Comparison of ENCODE assay signal across 11 cellular contexts in the genomic region with DNA sequence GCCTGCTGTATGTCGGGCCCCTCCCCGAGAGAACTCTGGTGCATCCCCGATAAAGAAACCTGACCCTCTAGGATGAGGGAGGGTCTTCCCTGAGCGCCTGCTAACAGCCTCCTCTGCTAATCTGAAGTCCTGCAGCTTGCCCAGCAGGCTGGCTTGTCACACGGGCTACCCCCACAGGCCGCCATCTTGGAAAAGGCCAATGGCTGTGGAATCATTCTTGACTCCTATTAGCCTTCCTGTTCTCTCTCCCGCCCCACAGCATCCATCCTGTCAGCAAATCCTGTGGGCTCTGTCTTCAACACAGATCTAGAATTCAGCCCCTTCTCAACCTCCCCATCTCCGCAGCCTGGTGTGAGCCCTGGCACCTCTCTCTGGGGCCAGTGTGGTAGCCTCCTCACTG. TPM values are rescaled to one million over a fixed set of nuclear protein-coding genes. Genes with fewer than 3 reads are reported as not detected.
DNase-seq lines count a peak whose midpoint lies in the region; ATAC-seq, FAIRE-seq and TF ChIP-seq lines count a peak whose summit lies in the region.
"Had no signal": no experiment of that assay in that cellular context is flagged by ENCODE, and none has a peak within 500 bp of the region (broad histone marks: within the 10 kb centered on the region; RNA-seq: fewer than 3 reads in every experiment).

No MANE protein-coding gene starts in this region.

- TF ChIP-seq EP300 in H1 (IDR thresholded peaks at IDR 0.05; ENCODE audit: borderline replicate concordance in 1 of 2, low read depth in 2 of 2, low read length in 2 of 2): no peak

- H4K91ac ChIP-seq in H1 (replicated peaks; ENCODE audit: insufficient read length, low read length): peak overlapping the region; percentile 12

- no peak overlapping the region for H2BK120ac ChIP-seq in H1 (replicated peaks; ENCODE audit: low read depth, low read length)

- H3K23ac ChIP-seq in H1 (ENCODE audit: insufficient read length): no peak overlapping the region

- no peak overlapping the region for H2BK15ac ChIP-seq in H1 (ENCODE audit: low read length)

- no peaks in the 10 kb centered on the region for H3K27me3 ChIP-seq in BLaER1 treated with 17β-estradiol and CSF1 and Interleukin-3, amounts not matched to agents 10 nM and 100 nM
- H3K27me3 ChIP-seq in PC-9 (ENCODE audit: insufficient read depth, low read depth): no peaks in the 10 kb centered on the region
- no peaks in the 10 kb centered on the region for H3K27me3 ChIP-seq in H1 (replicated peaks in 1 of 4; ENCODE audit: control insufficient read depth in 3 of 4, extremely low read depth in 1 of 4, insufficient read depth in 3 of 4, low read length in 3 of 4)
- H3K27me3 ChIP-seq in pancreas: no peaks in the 10 kb centered on the region

- H2BK5ac ChIP-seq in H1 (ENCODE audit: low read depth, low read length): peak overlapping the region; percentile 95; the same call in 1 of the 2 replicates

- H3K23me2 ChIP-seq in H1 (ENCODE audit: low read depth, low read length): no peaks in the 10 kb centered on the region

- CTCF ChIA-PET in PC-9 (lab: Charles Lee) (no interaction called here), H1 (lab: Charles Lee; ENCODE audit: partially characterized antibody) (interaction anchor here (0.6 to 1.7 kb wide), 4 partner anchors 18 to 146 kb away, joined by 3 to 7 read pairs (median 4); no protein-coding TSS in a partner anchor)

- no peaks in the 10 kb centered on the region for H3K9me3 ChIP-seq in BLaER1 treated with 17β-estradiol and CSF1 and Interleukin-3, amounts not matched to agents 10 nM and 100 nM (replicated peaks in 1 of 11)
- no peaks in the 10 kb centered on the region for H3K9me3 ChIP-seq in PC-9 (ENCODE audit: insufficient read depth, low read depth)
- no peaks in the 10 kb centered on the region for H3K9me3 ChIP-seq in H1 (ENCODE audit: insufficient read depth in 2 of 2, low read depth in 1 of 2, low read length in 1 of 2)
- H3K9me3 ChIP-seq in pancreas: no peaks in the 10 kb centered on the region

- no peak for TF ChIP-seq CTCF in PC-9 (conservative IDR thresholded peaks at IDR 0.05)
- TF ChIP-seq CTCF in H1 (IDR thresholded peaks at IDR 0.05; ENCODE audit: control extremely low read depth in 1 of 3, insufficient read depth in 1 of 3, low read depth in 1 of 3, low read length in 3 of 3): no peak
- no peak for TF ChIP-seq CTCF in pancreas (IDR thresholded peaks at IDR 0.05)

- peak overlapping the region; percentile 27 for H3K4ac ChIP-seq in H1 (replicated peaks; ENCODE audit: insufficient read length, low read depth, low read length)

- DNase-seq in PC-9 (no peak), H1 (ENCODE audit: low read depth in 1 of 2, low spot score in 2 of 2) (no peak), pancreas (peak in 1 of 6 donors; percentile 49), NCI-H2029 (lab: John Stamatoyannopoulos, UW) (no peak)
- no peak for DNase-seq in activated CD4-positive, CD25-positive, alpha-beta regulatory T cell (lab: John Stamatoyannopoulos, UW)
- DNase-seq: DMS79 treated with DMSO at 0.1 percent for 48 hours; effector CD4-positive, alpha-beta T cell; stimulated activated CD4-positive, alpha-beta T cell treated with anti-CD3 and anti-CD28 coated beads, Interleukin-4, amount 100 ng/mL, for 24 hours had no signal

- no peak for FAIRE-seq in H1 (lab: Jason Lieb, UNC)
- no peak for FAIRE-seq in pancreas (lab: Jason Lieb, UNC)

- no peak overlapping the region for H4K8ac ChIP-seq in H1 (ENCODE audit: extremely low read depth, insufficient read depth, low read length)

- no peak for TF ChIP-seq RAD21 in H1 (IDR thresholded peaks at IDR 0.05 in 1 of 2, conservative IDR thresholded peaks at IDR 0.05 in 1 of 2; ENCODE audit: low read depth in 2 of 2, low read length in 2 of 2)

- no peak overlapping the region for H3K14ac ChIP-seq in H1 (ENCODE audit: insufficient read length)

- H2AK5ac ChIP-seq in H1 (ENCODE audit: low read depth, low read length): no peak overlapping the region

- peaks cover 5% of the 10 kb centered on the region; the same call in 1 of the 2 replicates for H3K79me1 ChIP-seq in H1 (ENCODE audit: low read depth, low read length)

- H3K18ac ChIP-seq in H1 (ENCODE audit: extremely low read depth, low read length): peak overlapping the region; percentile 42

- TF ChIP-seq POLR2A in H1 (IDR thresholded peaks at IDR 0.05; ENCODE audit: control extremely low read depth in 1 of 2, low read depth in 2 of 2, low read length in 2 of 2): no peak

- H2BK20ac ChIP-seq in H1 (ENCODE audit: low read length): peak overlapping the region; percentile 88; the same call in 1 of the 2 replicates

- intact Hi-C loops in PC-9 (cut with micrococcal nuclease; ENCODE audit: unreplicated experiment): no loop called here
- intact Hi-C loops in pancreas (cut with DNase I): no loop called here

- H3K9ac ChIP-seq in BLaER1 treated with 17β-estradiol and CSF1 and Interleukin-3, amounts not matched to agents 10 nM and 100 nM: peak overlapping the region in 10 of 11 experiments; percentile 64 to 81 (median 78); a peak in 12 of 22 replicates
- no peak overlapping the region for H3K9ac ChIP-seq in H1 (replicated peaks in 1 of 4; ENCODE audit: extremely low read depth in 1 of 4, low read depth in 3 of 4, low read length in 3 of 4)

- H3F3A ChIP-seq in PC-9 (ENCODE audit: insufficient read depth, low read depth): peaks cover 59% of the 10 kb centered on the region

- no peak overlapping the region for H3K56ac ChIP-seq in H1 (replicated peaks; ENCODE audit: insufficient read length, low read depth, low read length)

- H3K4me3 ChIP-seq in BLaER1 treated with 17β-estradiol and CSF1 and Interleukin-3, amounts not matched to agents 10 nM and 100 nM: no peak overlapping the region
- no peak overlapping the region for H3K4me3 ChIP-seq in PC-9
- no peak overlapping the region for H3K4me3 ChIP-seq in H1 (ENCODE audit: extremely low read depth in 1 of 4, insufficient read depth in 2 of 4, low read depth in 3 of 4, low read length in 4 of 4)
- no peak overlapping the region for H3K4me3 ChIP-seq in pancreas

- no peaks in the 10 kb centered on the region for H3K9me2 ChIP-seq in PC-9 (ENCODE audit: insufficient read depth)

- POLR2A ChIA-PET in PC-9 (lab: Charles Lee; ENCODE audit: unreplicated experiment) (interaction anchor here (0.8 kb wide), 1 partner anchor 25 kb away, joined by 3 read pairs; no protein-coding TSS in a partner anchor), H1 (lab: Charles Lee; ENCODE audit: partially characterized antibody) (interaction anchor here (1.5 kb wide), 1 partner anchor 9 kb away, joined by 3 read pairs; no protein-coding TSS in a partner anchor)

- H3K4me2 ChIP-seq in BLaER1 treated with 17β-estradiol and CSF1 and Interleukin-3, amounts not matched to agents 10 nM and 100 nM: peak overlapping the region; percentile 57 to 97 (median 82); a peak in 20 of 22 replicates
- H3K4me2 ChIP-seq in PC-9 (peak overlapping the region; percentile 69), H1 (ENCODE audit: insufficient read depth in 1 of 2, low read depth in 2 of 2, low read length in 2 of 2) (no peak overlapping the region)

- H3K36me3 ChIP-seq in BLaER1 treated with 17β-estradiol and CSF1 and Interleukin-3, amounts not matched to agents 10 nM and 100 nM: peaks cover 0 to 51% (median 8%) of the 10 kb centered on the region in 11 experiments; a peak in 11 of 22 replicates
- no peaks in the 10 kb centered on the region for H3K36me3 ChIP-seq in PC-9 (ENCODE audit: low read depth)
- no peaks in the 10 kb centered on the region for H3K36me3 ChIP-seq in H1 (ENCODE audit: control insufficient read depth in 2 of 4, insufficient read depth in 4 of 4, low read length in 3 of 4)
- H3K36me3 ChIP-seq in pancreas: no peaks in the 10 kb centered on the region

- H2AFZ ChIP-seq in PC-9 (no peak overlapping the region), H1 (ENCODE audit: low read length) (no peak overlapping the region)

- H3K4me1 ChIP-seq in BLaER1 treated with 17β-estradiol and CSF1 and Interleukin-3, amounts not matched to agents 10 nM and 100 nM: peaks cover 33 to 100% (median 95%) of the 10 kb centered on the region in 10 experiments
- peaks cover 73% of the 10 kb centered on the region for H3K4me1 ChIP-seq in PC-9 (replicated peaks; ENCODE audit: insufficient read depth)
- peaks cover 17 to 31% (median 24%) of the 10 kb centered on the region in 4 experiments for H3K4me1 ChIP-seq in H1 (replicated peaks in 1 of 4; ENCODE audit: control insufficient read depth in 3 of 4, insufficient read depth in 4 of 4, low read length in 3 of 4)
- peaks cover 0 to 62% (median 10%) of the 10 kb centered on the region in 3 donors for H3K4me1 ChIP-seq in pancreas

- no peak for ATAC-seq in pancreas
- ATAC-seq in HG02798 (IDR thresholded peaks at IDR 0.05; ENCODE audit: poor library complexity, unreplicated experiment): no peak
- ATAC-seq in GM21526 (IDR thresholded peaks at IDR 0.05; ENCODE audit: low FRiP score, unreplicated experiment): no peak

- 74% methylated on average over 8 of the region's 8 CpGs; no CpG with 5 or more reads in 1 of the 2 experiments for WGBS in H1 (ENCODE audit: extremely low coverage in 1 of 2, insufficient coverage in 1 of 2, insufficient read length in 1 of 2, insufficient replicate concordance in 2 of 2, low coverage in 1 of 2, low lambda C conversion rate in 2 of 2, missing lambda C conversion rate in 1 of 2), 2 experiments
- 92 to 94% methylated on average over 8 of the region's 8 CpGs for WGBS in pancreas, 2 donors

- H4K5ac ChIP-seq in H1 (ENCODE audit: insufficient read length, low read depth, low read length): peak overlapping the region; percentile 47

- peak overlapping the region; percentile 96 for H2BK12ac ChIP-seq in H1 (ENCODE audit: low read depth, low read length)

- peaks cover 89% of the 10 kb centered on the region for H3K79me2 ChIP-seq in PC-9 (ENCODE audit: low read depth)
- peaks cover 0 to 47% of the 10 kb centered on the region in 2 experiments; a peak in 2 of 4 replicates for H3K79me2 ChIP-seq in H1 (ENCODE audit: control insufficient read depth in 1 of 2, insufficient read depth in 2 of 2, low read length in 2 of 2)

- peak overlapping the region; percentile 78 to 97 (median 91) for H3K27ac ChIP-seq in BLaER1 treated with 17β-estradiol and CSF1 and Interleukin-3, amounts not matched to agents 10 nM and 100 nM
- H3K27ac ChIP-seq in PC-9 (peak overlapping the region; percentile 98), H1 (ENCODE audit: low read depth, low read length) (no peak overlapping the region), pancreas (peak overlapping the region; percentile 10 to 94 (median 72))

- BruUV-seq in PC-9 (replicated peaks; lab: Mats Ljungman, UMichigan): no TSS peak

- peaks cover 0 to 11% (median 0%) of the 10 kb centered on the region in 11 experiments; a peak in 3 of 22 replicates for H4K20me1 ChIP-seq in BLaER1 treated with 17β-estradiol and CSF1 and Interleukin-3, amounts not matched to agents 10 nM and 100 nM
- H4K20me1 ChIP-seq in PC-9 (ENCODE audit: insufficient read depth) (no peaks in the 10 kb centered on the region), H1 (replicated peaks in 1 of 2; ENCODE audit: control insufficient read depth in 1 of 2, insufficient read depth in 2 of 2, low read length in 2 of 2) (no peaks in the 10 kb centered on the region)

RNA-seq across cellular contexts. Expression of gene IL4R, which starts 12.0 kb away (rescaled TPM):
- total RNA-seq in PC-9 (2021) (65.3 and 76.5 TPM in 2 replicates), pancreas (10 to 100 TPM; 16.0 to 58.7 (median 19.7) TPM)
- total RNA-seq in H1 (2021; fragmentation: NEBNext Ultra II Directional; extraction: Animal tissue kit (Norgen Biotek cat#: 25700)): 29.4 and 32.7 TPM in 2 replicates
- polyA plus RNA-seq in H1 (2011; rRNA removed) (29.1 and 38.2 TPM in 2 replicates), pancreas (10 to 100 TPM; 38.1 to 49.7 TPM)
- 25.4 TPM for polyA plus RNA-seq in H1 (2011; cell fraction: cytosol; rRNA removed)
- 31.2 TPM for polyA plus RNA-seq in H1 (2011; cell fraction: nucleus; rRNA removed)
- polyA plus RNA-seq in H1 (2012, experiment 1 of 2): 22.5 to 25.9 TPM (median 24.5 TPM) in 4 replicates
- 21.4 TPM for polyA plus RNA-seq in H1 (2012, experiment 2 of 2)
- polyA plus RNA-seq in H1 (2013, experiment 1 of 2): 34.5 TPM
- 34.4 TPM for polyA plus RNA-seq in H1 (2013, experiment 2 of 2)
- 26.9 and 37.0 TPM in 2 replicates for polyA minus RNA-seq in H1 (2011; rRNA and poly(A)+ RNA removed)
- 15.6 TPM for polyA minus RNA-seq in H1 (2011; cell fraction: cytosol; rRNA and poly(A)+ RNA removed)
- 17.7 TPM for polyA minus RNA-seq in H1 (2011; cell fraction: nucleus; rRNA and poly(A)+ RNA removed)

RNA-seq across cellular contexts. Expression of gene NSMCE1, which starts 57.2 kb away (rescaled TPM):
- total RNA-seq in PC-9 (2021): 114 and 121 TPM in 2 replicates
- 16.6 and 18.4 TPM in 2 replicates for total RNA-seq in H1 (2021; fragmentation: NEBNext Ultra II Directional; extraction: Animal tissue kit (Norgen Biotek cat#: 25700))
- polyA plus RNA-seq in H1 (2011; rRNA removed): 8.1 and 8.7 TPM in 2 replicates
- 14.7 TPM for polyA plus RNA-seq in H1 (2011; cell fraction: cytosol; rRNA removed)
- 7.4 TPM for polyA plus RNA-seq in H1 (2011; cell fraction: nucleus; rRNA removed)
- 20.7 to 29.4 TPM (median 24.4 TPM) in 4 replicates for polyA plus RNA-seq in H1 (2012, experiment 1 of 2)
- 29.3 TPM for polyA plus RNA-seq in H1 (2012, experiment 2 of 2)
- 35.3 TPM for polyA plus RNA-seq in H1 (2013, experiment 1 of 2)
- polyA plus RNA-seq in H1 (2013, experiment 2 of 2): 37.6 TPM
- polyA minus RNA-seq in H1 (2011; rRNA and poly(A)+ RNA removed): 6.5 and 28.8 TPM in 2 replicates
- 7.0 TPM for polyA minus RNA-seq in H1 (2011; cell fraction: cytosol; rRNA and poly(A)+ RNA removed)
- polyA minus RNA-seq in H1 (2011; cell fraction: nucleus; rRNA and poly(A)+ RNA removed): 3.3 TPM
- total RNA-seq in pancreas: 10 to 100 TPM; 27.6 to 37.7 (median 31.7) TPM
- 10 to 100 TPM; 30.0 to 37.9 TPM for polyA plus RNA-seq in pancreas

Comparison
In these comparisons a context has a peak if more than half of its experiments do, and no peak if none do; other contexts are left out.
1. H3K4me2 ChIP-seq: peak in BLaER1 treated with 17β-estradiol and CSF1 and Interleukin-3, amounts not matched to agents 10 nM and 100 nM (11 of 11) and PC-9 (single experiment); none in H1 (0 of 2).
2. H3K9ac ChIP-seq: peak in BLaER1 treated with 17β-estradiol and CSF1 and Interleukin-3, amounts not matched to agents 10 nM and 100 nM (10 of 11); none in H1 (0 of 4).